1 cellular context compared by ENCODE assay signal in the genomic region with DNA sequence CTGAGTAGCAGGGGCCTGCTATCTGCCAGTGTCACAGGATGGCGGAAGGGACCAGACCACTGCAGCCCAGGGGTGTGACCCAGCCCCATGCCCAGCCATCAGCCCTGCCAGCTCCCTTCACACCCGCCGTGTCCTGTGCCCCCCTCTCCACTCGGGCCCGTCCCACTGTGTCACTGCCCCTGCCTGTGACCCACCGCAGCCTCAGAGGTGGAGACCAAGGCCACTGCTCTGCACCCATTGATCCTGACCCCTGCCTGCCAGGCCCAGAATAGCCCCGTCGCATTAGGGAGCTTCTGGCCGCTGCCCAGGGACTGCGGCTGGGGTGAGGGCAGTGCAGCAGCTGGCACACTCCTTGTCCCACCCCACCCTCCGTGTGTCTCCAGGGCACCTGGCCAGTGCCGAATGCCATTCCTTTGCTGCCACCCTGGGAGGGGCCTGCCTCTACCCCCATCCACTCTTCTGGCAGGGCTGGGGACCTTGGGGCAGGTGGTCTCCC.
A peak's percentile ranks its signal among the peaks of the same experiment; 100 is the strongest.
TF ChIP-seq lines count a peak whose summit lies in the region.

No MANE protein-coding gene starts in this region.

TF ChIP-seq in HepG2, 621 proteins besides CTCF, POLR2A, EP300 and RAD21:
- TF ChIP-seq ARNT2 (CRISPR knock-in tag; IDR thresholded peaks at IDR 0.05; ENCODE audit: low read depth) (no peak), ZNF567 (CRISPR knock-in tag; IDR thresholded peaks at IDR 0.05; ENCODE audit: borderline replicate concordance) (no peak), ZNF24 (IDR thresholded peaks at IDR 0.05) (no peak), RFX3 (CRISPR knock-in tag; IDR thresholded peaks at IDR 0.05) (no peak), RBFOX2 (IDR thresholded peaks at IDR 0.05; ENCODE audit: low read depth, low read length) (no peak), FOXA3 (CRISPR knock-in tag; IDR thresholded peaks at IDR 0.05) (no peak), SALL2 (CRISPR knock-in tag; IDR thresholded peaks at IDR 0.05) (no peak), TBL1XR1 (IDR thresholded peaks at IDR 0.05; ENCODE audit: borderline replicate concordance, low read length, partially characterized antibody) (no peak), AGO2 (optimal IDR thresholded peaks at IDR 0.05; ENCODE audit: low read depth, low read length) (peak; percentile 10), HNRNPL (IDR thresholded peaks at IDR 0.05; ENCODE audit: low read depth, low read length) (0 out of 2 replicates have a peak, but pooled peaks have one; percentile 34), ZNF326 (CRISPR knock-in tag; IDR thresholded peaks at IDR 0.05; ENCODE audit: borderline replicate concordance) (no peak), NBN (conservative IDR thresholded peaks at IDR 0.05) (no peak)
- TF ChIP-seq, protein P1, sequence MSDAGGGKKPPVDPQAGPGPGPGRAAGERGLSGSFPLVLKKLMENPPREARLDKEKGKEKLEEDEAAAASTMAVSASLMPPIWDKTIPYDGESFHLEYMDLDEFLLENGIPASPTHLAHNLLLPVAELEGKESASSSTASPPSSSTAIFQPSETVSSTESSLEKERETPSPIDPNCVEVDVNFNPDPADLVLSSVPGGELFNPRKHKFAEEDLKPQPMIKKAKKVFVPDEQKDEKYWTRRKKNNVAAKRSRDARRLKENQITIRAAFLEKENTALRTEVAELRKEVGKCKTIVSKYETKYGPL (CRISPR knock-in tag; IDR thresholded peaks at IDR 0.05) = no peak
- TF ChIP-seq, protein P2, sequence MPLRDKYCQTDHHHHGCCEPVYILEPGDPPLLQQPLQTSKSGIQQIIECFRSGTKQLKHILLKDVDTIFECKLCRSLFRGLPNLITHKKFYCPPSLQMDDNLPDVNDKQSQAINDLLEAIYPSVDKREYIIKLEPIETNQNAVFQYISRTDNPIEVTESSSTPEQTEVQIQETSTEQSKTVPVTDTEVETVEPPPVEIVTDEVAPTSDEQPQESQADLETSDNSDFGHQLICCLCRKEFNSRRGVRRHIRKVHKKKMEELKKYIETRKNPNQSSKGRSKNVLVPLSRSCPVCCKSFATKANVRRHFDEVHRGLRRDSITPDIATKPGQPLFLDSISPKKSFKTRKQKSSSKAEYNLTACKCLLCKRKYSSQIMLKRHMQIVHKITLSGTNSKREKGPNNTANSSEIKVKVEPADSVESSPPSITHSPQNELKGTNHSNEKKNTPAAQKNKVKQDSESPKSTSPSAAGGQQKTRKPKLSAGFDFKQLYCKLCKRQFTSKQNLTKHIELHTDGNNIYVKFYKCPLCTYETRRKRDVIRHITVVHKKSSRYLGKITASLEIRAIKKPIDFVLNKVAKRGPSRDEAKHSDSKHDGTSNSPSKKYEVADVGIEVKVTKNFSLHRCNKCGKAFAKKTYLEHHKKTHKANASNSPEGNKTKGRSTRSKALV (CRISPR knock-in tag; IDR thresholded peaks at IDR 0.05) = no peak
- TF ChIP-seq, protein P3, sequence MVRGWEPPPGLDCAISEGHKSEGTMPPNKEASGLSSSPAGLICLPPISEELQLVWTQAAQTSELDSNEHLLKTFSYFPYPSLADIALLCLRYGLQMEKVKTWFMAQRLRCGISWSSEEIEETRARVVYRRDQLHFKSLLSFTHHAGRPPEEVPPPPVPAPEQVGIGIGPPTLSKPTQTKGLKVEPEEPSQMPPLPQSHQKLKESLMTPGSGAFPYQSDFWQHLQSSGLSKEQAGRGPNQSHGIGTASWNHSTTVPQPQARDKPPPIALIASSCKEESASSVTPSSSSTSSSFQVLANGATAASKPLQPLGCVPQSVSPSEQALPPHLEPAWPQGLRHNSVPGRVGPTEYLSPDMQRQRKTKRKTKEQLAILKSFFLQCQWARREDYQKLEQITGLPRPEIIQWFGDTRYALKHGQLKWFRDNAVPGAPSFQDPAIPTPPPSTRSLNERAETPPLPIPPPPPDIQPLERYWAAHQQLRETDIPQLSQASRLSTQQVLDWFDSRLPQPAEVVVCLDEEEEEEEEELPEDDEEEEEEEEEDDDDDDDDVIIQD (CRISPR knock-in tag; IDR thresholded peaks at IDR 0.05; ENCODE audit: low read depth) = no peak
- TF ChIP-seq, protein P4, sequence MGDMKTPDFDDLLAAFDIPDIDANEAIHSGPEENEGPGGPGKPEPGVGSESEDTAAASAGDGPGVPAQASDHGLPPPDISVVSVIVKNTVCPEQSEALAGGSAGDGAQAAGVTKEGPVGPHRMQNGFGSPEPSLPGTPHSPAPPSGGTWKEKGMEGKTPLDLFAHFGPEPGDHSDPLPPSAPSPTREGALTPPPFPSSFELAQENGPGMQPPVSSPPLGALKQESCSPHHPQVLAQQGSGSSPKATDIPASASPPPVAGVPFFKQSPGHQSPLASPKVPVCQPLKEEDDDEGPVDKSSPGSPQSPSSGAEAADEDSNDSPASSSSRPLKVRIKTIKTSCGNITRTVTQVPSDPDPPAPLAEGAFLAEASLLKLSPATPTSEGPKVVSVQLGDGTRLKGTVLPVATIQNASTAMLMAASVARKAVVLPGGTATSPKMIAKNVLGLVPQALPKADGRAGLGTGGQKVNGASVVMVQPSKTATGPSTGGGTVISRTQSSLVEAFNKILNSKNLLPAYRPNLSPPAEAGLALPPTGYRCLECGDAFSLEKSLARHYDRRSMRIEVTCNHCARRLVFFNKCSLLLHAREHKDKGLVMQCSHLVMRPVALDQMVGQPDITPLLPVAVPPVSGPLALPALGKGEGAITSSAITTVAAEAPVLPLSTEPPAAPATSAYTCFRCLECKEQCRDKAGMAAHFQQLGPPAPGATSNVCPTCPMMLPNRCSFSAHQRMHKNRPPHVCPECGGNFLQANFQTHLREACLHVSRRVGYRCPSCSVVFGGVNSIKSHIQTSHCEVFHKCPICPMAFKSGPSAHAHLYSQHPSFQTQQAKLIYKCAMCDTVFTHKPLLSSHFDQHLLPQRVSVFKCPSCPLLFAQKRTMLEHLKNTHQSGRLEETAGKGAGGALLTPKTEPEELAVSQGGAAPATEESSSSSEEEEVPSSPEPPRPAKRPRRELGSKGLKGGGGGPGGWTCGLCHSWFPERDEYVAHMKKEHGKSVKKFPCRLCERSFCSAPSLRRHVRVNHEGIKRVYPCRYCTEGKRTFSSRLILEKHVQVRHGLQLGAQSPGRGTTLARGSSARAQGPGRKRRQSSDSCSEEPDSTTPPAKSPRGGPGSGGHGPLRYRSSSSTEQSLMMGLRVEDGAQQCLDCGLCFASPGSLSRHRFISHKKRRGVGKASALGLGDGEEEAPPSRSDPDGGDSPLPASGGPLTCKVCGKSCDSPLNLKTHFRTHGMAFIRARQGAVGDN (CRISPR knock-in tag; IDR thresholded peaks at IDR 0.05) = 0 out of 2 replicates have a peak, but pooled peaks have one; percentile 10
- TF ChIP-seq, protein P5, sequence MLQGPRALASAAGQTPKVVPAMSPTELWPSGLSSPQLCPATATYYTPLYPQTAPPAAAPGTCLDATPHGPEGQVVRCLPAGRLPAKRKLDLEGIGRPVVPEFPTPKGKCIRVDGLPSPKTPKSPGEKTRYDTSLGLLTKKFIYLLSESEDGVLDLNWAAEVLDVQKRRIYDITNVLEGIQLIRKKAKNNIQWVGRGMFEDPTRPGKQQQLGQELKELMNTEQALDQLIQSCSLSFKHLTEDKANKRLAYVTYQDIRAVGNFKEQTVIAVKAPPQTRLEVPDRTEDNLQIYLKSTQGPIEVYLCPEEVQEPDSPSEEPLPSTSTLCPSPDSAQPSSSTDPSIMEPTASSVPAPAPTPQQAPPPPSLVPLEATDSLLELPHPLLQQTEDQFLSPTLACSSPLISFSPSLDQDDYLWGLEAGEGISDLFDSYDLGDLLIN (CRISPR knock-in tag; IDR thresholded peaks at IDR 0.05; ENCODE audit: borderline replicate concordance) = no peak
- TF ChIP-seq, protein P6, sequence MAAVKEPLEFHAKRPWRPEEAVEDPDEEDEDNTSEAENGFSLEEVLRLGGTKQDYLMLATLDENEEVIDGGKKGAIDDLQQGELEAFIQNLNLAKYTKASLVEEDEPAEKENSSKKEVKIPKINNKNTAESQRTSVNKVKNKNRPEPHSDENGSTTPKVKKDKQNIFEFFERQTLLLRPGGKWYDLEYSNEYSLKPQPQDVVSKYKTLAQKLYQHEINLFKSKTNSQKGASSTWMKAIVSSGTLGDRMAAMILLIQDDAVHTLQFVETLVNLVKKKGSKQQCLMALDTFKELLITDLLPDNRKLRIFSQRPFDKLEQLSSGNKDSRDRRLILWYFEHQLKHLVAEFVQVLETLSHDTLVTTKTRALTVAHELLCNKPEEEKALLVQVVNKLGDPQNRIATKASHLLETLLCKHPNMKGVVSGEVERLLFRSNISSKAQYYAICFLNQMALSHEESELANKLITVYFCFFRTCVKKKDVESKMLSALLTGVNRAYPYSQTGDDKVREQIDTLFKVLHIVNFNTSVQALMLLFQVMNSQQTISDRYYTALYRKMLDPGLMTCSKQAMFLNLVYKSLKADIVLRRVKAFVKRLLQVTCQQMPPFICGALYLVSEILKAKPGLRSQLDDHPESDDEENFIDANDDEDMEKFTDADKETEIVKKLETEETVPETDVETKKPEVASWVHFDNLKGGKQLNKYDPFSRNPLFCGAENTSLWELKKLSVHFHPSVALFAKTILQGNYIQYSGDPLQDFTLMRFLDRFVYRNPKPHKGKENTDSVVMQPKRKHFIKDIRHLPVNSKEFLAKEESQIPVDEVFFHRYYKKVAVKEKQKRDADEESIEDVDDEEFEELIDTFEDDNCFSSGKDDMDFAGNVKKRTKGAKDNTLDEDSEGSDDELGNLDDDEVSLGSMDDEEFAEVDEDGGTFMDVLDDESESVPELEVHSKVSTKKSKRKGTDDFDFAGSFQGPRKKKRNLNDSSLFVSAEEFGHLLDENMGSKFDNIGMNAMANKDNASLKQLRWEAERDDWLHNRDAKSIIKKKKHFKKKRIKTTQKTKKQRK (IDR thresholded peaks at IDR 0.05; ENCODE audit: low read length) = no peak
- TF ChIP-seq, protein P7, sequence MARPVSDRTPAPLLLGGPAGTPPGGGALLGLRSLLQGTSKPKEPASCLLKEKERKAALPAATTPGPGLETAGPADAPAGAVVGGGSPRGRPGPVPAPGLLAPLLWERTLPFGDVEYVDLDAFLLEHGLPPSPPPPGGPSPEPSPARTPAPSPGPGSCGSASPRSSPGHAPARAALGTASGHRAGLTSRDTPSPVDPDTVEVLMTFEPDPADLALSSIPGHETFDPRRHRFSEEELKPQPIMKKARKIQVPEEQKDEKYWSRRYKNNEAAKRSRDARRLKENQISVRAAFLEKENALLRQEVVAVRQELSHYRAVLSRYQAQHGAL (CRISPR knock-in tag; IDR thresholded peaks at IDR 0.05; ENCODE audit: not compliant biosample characterization) = no peak
- TF ChIP-seq, protein P8, sequence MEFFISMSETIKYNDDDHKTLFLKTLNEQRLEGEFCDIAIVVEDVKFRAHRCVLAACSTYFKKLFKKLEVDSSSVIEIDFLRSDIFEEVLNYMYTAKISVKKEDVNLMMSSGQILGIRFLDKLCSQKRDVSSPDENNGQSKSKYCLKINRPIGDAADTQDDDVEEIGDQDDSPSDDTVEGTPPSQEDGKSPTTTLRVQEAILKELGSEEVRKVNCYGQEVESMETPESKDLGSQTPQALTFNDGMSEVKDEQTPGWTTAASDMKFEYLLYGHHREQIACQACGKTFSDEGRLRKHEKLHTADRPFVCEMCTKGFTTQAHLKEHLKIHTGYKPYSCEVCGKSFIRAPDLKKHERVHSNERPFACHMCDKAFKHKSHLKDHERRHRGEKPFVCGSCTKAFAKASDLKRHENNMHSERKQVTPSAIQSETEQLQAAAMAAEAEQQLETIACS (CRISPR knock-in tag; IDR thresholded peaks at IDR 0.05) = no peak
